ENCODE assay signal across 13 cellular contexts in the genomic region with DNA sequence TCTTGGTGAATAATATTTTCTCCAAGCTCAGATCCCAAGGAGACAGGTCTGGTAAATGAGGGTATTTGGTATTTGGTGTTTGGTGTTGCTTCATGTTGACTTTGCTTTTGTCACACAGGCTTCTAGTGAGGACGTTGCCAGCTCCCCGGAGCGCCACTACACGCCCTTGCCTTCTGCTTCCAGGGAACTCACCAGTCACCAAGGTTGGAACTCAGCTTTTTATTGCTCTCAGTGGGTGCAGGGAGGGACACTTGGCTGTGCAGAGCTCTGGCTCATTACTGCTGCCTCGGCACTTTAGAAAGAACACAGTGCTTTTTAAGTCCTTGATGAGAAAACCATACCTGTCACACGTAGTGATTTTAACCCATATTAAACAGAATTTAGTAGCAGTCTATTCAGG.
DNase-seq lines count a peak whose midpoint lies in the region; ATAC-seq, FAIRE-seq and TF ChIP-seq lines count a peak whose summit lies in the region.
"Had no signal": no experiment of that assay in that cellular context is flagged by ENCODE, and none has a peak within 500 bp of the region (broad histone marks: within the 10 kb centered on the region; RNA-seq: fewer than 3 reads in every experiment).

No MANE protein-coding gene starts in this region.

- no peaks in the 10 kb centered on the region for H3K27me3 ChIP-seq in Karpas-422 (ENCODE audit: low read length)

- no peaks in the 10 kb centered on the region for H3K9me3 ChIP-seq in A549
- no peaks in the 10 kb centered on the region for H3K9me3 ChIP-seq in Karpas-422 (ENCODE audit: low read length)

- H4K20me1 ChIP-seq in Karpas-422 (ENCODE audit: insufficient read depth, low read depth, low read length), result no peaks in the 10 kb centered on the region

- H2AFZ ChIP-seq in Karpas-422 (ENCODE audit: low read length), result no peak overlapping the region

- no peaks in the 10 kb centered on the region for H3K36me3 ChIP-seq in Karpas-422 (ENCODE audit: insufficient read depth, low read length)

- no peaks in the 10 kb centered on the region for H3K79me2 ChIP-seq in Karpas-422 (ENCODE audit: low read length)

- H3K4me1 ChIP-seq in A549 (peaks cover 2% of the 10 kb centered on the region; the same call in 2 of the 3 replicates), Karpas-422 (ENCODE audit: low read length) (no peaks in the 10 kb centered on the region)

- H3K9me2 ChIP-seq in Karpas-422 (replicated peaks; ENCODE audit: insufficient read depth, low read length), result no peaks in the 10 kb centered on the region

- H3K4me3 ChIP-seq in A549 (no peak overlapping the region), Karpas-422 (ENCODE audit: low read length) (no peak overlapping the region)
- H3K4me3 ChIP-seq: skin epidermis had no signal

- POLR2A ChIA-PET in A549 (lab: Yijun Ruan, JAX), result no interaction called here

- no peak for TF ChIP-seq RAD21 in A549 (conservative IDR thresholded peaks at IDR 0.05 in 1 of 2, IDR thresholded peaks at IDR 0.05 in 1 of 2)

- TF ChIP-seq CTCF in A549 (IDR thresholded peaks at IDR 0.05), result no peak

- 21% methylated on average over 6 of the region's 6 CpGs for WGBS in A549 (ENCODE audit: missing lambda C conversion rate)

- DNase-seq in A549 (ENCODE audit: low read depth in 1 of 2, low spot score in 1 of 2), result no peak
- DNase-seq in NCI-H1092 treated with DMSO at 0.1 percent for 48 hours (lab: John Stamatoyannopoulos, UW), result peak; percentile 75
- peak; percentile 26 for DNase-seq in cerebellum (ENCODE audit: low spot score)
- DNase-seq in midbrain (lab: John Stamatoyannopoulos, UW), result peak; percentile 27
- DNase-seq in GM12891 (ENCODE audit: insufficient read length, low spot score), result no peak
- DNase-seq in Karpas-422, result no peak
- DNase-seq: activated CD4-positive, alpha-beta T cell treated with anti-CD3 and anti-CD28 coated beads for 48 hours; activated effector memory CD4-positive, alpha-beta T cell treated with Interleukin-2 at 50 U/mL for 16 hours; naive B cell; T-cell had no signal

- no peak for TF ChIP-seq EP300 in A549 (IDR thresholded peaks at IDR 0.05)

- ATAC-seq in A549 (no peak), HG02610 (IDR thresholded peaks at IDR 0.05; ENCODE audit: unreplicated experiment) (no peak), GM21367 (IDR thresholded peaks at IDR 0.05; ENCODE audit: unreplicated experiment) (no peak)
- ATAC-seq: T-cell had no signal

- FAIRE-seq in A549 (lab: Jason Lieb, UNC) (no peak), GM12891 (lab: Jason Lieb, UNC) (no peak)

- H3K9ac ChIP-seq in Karpas-422 (ENCODE audit: low read length), result no peak overlapping the region

- H3K27ac ChIP-seq in A549, result no peak overlapping the region
- no peak overlapping the region for H3K27ac ChIP-seq in Karpas-422 (ENCODE audit: low read length)

- no peak for TF ChIP-seq POLR2A in A549 (IDR thresholded peaks at IDR 0.05; ENCODE audit: low read length)
- TF ChIP-seq POLR2A in GM12891 (IDR thresholded peaks at IDR 0.05; ENCODE audit: low read depth, low read length), result no peak

- H3K4me2 ChIP-seq in A549, result no peak overlapping the region
- H3K4me2 ChIP-seq in Karpas-422 (ENCODE audit: low read depth, low read length, poor library complexity, severe bottlenecking), result no peak overlapping the region

- CTCF ChIA-PET in A549 (lab: Yijun Ruan, JAX), result interaction anchor here (0.7 to 3.1 kb wide), 3 partner anchors 12 to 222 kb away, joined by 3 to 11 read pairs (median 7); no protein-coding TSS in a partner anchor

TF ChIP-seq in A549, 52 proteins besides CTCF, POLR2A, EP300 and RAD21:
- TF ChIP-seq MAFK (IDR thresholded peaks at IDR 0.05; ENCODE audit: partially characterized antibody) (peak; percentile 80), ZFP36 (IDR thresholded peaks at IDR 0.05; ENCODE audit: borderline replicate concordance, partially characterized antibody) (no peak), HOXB13 (CRISPR knock-in tag; IDR thresholded peaks at IDR 0.05; ENCODE audit: low read depth) (no peak)

TF ChIP-seq in GM12891, 5 proteins besides CTCF, POLR2A, EP300 and RAD21:
- TF ChIP-seq POU2F2 (IDR thresholded peaks at IDR 0.05; ENCODE audit: low read depth, low read length), result no peak
- TF ChIP-seq TAF1 (IDR thresholded peaks at IDR 0.05; ENCODE audit: low read depth, low read length), result no peak
- no peak for TF ChIP-seq PAX5 (IDR thresholded peaks at IDR 0.05; ENCODE audit: insufficient read depth, low read length, severe bottlenecking)
- TF ChIP-seq POLR2AphosphoS5 (IDR thresholded peaks at IDR 0.05; ENCODE audit: low read depth, low read length), result no peak
- TF ChIP-seq SPI1 (IDR thresholded peaks at IDR 0.05; ENCODE audit: low read depth, low read length), result no peak

Comparison
In these comparisons a context has a peak if more than half of its experiments do, and no peak if none do; other contexts are left out.
1. DNase-seq: peak in NCI-H1092 treated with DMSO at 0.1 percent for 48 hours (single experiment), cerebellum (single experiment) and midbrain (single experiment); none in A549 (0 of 2), GM12891 (single experiment) and Karpas-422 (single experiment).